ENCODE assay signal across 8 cellular contexts in genomic region chr10:94362360-94363250, GRCh38. TPM values are rescaled to one million over a fixed set of nuclear protein-coding genes. Genes with fewer than 3 reads are reported as not detected.
DNase-seq lines count a peak whose midpoint lies in the region; ATAC-seq lines count a peak whose summit lies in the region.

Gene NOC3L (minus strand): TSS chr10:94362939. CDS start chr10:94362838, 101 bp downstream.

- H3K36me3 Mint-ChIP-seq in effector memory CD8-positive, alpha-beta T cell (ENCODE audit: insufficient read depth) = peaks cover 7% of the 10 kb centered on the region

- peak; percentile 100 for ATAC-seq in GM19467 (IDR thresholded peaks at IDR 0.05; ENCODE audit: unreplicated experiment)
- peak; percentile 92 for ATAC-seq in effector memory CD8-positive, alpha-beta T cell (replicated peaks)

- H3K4me3 Mint-ChIP-seq in effector memory CD8-positive, alpha-beta T cell = peak within 1 kb of the TSS; percentile 91 to 98

- peaks cover 20 to 32% of the 10 kb centered on the region in 2 donors for H3K4me1 Mint-ChIP-seq in effector memory CD8-positive, alpha-beta T cell (ENCODE audit: low read depth in 2 of 2)

- peaks cover 11 to 14% of the 10 kb centered on the region in 2 donors for H3K27me3 Mint-ChIP-seq in effector memory CD8-positive, alpha-beta T cell

- CTCF ChIA-PET in activated CD8-positive, alpha-beta memory T cell treated with anti-CD3 and anti-CD28 coated beads for 36 hours (lab: Charles Lee) = interaction anchor here (1.2 kb wide), 1 partner anchor 82 kb away, joined by 5 read pairs; no protein-coding TSS in a partner anchor

- H3K9me3 Mint-ChIP-seq in effector memory CD8-positive, alpha-beta T cell = no peaks in the 10 kb centered on the region

- peak; percentile 73 for DNase-seq in COLO829 (ENCODE audit: low spot score)
- peak; percentile 79 for DNase-seq in HS-27A (ENCODE audit: low read depth)
- DNase-seq in NK-92 treated with Interleukin-12 subunit alpha and Interleukin-12 subunit beta, amount 100 ng/mL, for 24 hours (lab: John Stamatoyannopoulos, UW) = peak; percentile 84
- peak; percentile 95 to 96 (median 95) for DNase-seq in effector memory CD8-positive, alpha-beta T cell
- DNase-seq in medulla oblongata (ENCODE audit: extremely low spot score) = peak; percentile 98
- DNase-seq in stimulated activated CD8-positive, alpha-beta memory T cell treated with anti-CD3 and anti-CD28 coated beads, Interleukin-12 subunit alpha, Interleukin-12 subunit beta, amount 100 ng/mL, for 1 hour (ENCODE audit: low read depth) = peak; percentile 96

- peak within 1 kb of the TSS; percentile 96 to 99 for H3K27ac Mint-ChIP-seq in effector memory CD8-positive, alpha-beta T cell

- POLR2A ChIA-PET in activated CD8-positive, alpha-beta memory T cell treated with anti-CD3 and anti-CD28 coated beads for 36 hours (lab: Charles Lee) = no interaction called here

RNA-seq across cellular contexts. Expression of gene NOC3L, which starts in this region (rescaled TPM):
- 10 to 100 TPM; 54.4 to 55.8 TPM for total RNA-seq in activated CD8-positive, alpha-beta memory T cell treated with anti-CD3 and anti-CD28 coated beads for 36 hours

Comparison
In these comparisons a context has a peak if more than half of its experiments do, and no peak if none do; other contexts are left out.
1. Peak in every context shown above with its lines: DNase-seq and ATAC-seq.